ENCODE assay signal across 18 cellular contexts in the genomic region with DNA sequence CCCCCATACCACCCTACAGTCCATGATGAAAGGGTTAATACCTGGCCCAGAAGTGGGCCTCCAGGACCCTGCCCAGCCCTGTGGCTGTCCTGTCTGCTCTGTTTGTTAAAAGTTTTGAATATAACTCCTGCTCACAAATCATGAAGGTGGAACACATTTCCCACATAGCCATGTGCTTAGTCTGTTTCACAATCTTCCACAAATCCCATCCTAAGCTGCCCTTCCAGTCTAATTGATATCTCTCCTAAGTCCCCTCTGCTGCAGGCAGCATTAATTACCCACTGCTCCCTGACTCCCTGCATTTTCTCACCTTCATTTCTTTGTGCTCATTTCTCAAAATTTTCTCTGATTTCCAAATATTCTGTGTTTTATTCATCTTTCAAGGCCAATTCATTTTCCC.
DNase-seq lines count a peak whose midpoint lies in the region; ATAC-seq and TF ChIP-seq lines count a peak whose summit lies in the region.
"Had no signal": no experiment of that assay in that cellular context is flagged by ENCODE, and none has a peak within 500 bp of the region (broad histone marks: within the 10 kb centered on the region; RNA-seq: fewer than 3 reads in every experiment).

No MANE protein-coding gene starts in this region.

- TF ChIP-seq CTCF in nephron (IDR thresholded peaks at IDR 0.05; ENCODE audit: unreplicated experiment in 3 of 3) (no peak), lower lobe of right lung (IDR thresholded peaks at IDR 0.05) (no peak)

- intact Hi-C loops in lower lobe of right lung (cut with DNase I), result no loop called here

- no peaks in the 10 kb centered on the region for H3K36me3 Mint-ChIP-seq in stimulated activated naive CD8-positive, alpha-beta T cell treated with anti-CD3 and anti-CD28 coated beads, Interleukin-15, Interleukin-2, amounts not matched to agents 100 ng/mL and 50 ng/mL, for 24 hours (ENCODE audit: low read depth)
- H3K36me3 Mint-ChIP-seq in nephron (ENCODE audit: low read depth), result peaks cover 2% of the 10 kb centered on the region

- H3K4me3 Mint-ChIP-seq in stimulated activated naive CD8-positive, alpha-beta T cell treated with anti-CD3 and anti-CD28 coated beads, Interleukin-15, Interleukin-2, amounts not matched to agents 100 ng/mL and 50 ng/mL, for 24 hours, result no peak overlapping the region
- no peak overlapping the region for H3K4me3 Mint-ChIP-seq in stimulated activated naive CD8-positive, alpha-beta T cell treated with anti-CD3 and anti-CD28 coated beads, Interleukin-15, amount 100 ng/mL, for 72 hours
- H3K4me3 Mint-ChIP-seq in nephron, result no peak overlapping the region
- H3K4me3 Mint-ChIP-seq: HFFc6 had no signal

- peak overlapping the region; percentile 19 for H3K27ac Mint-ChIP-seq in stimulated activated naive CD8-positive, alpha-beta T cell treated with anti-CD3 and anti-CD28 coated beads, Interleukin-15, Interleukin-2, amounts not matched to agents 100 ng/mL and 50 ng/mL, for 24 hours
- no peak overlapping the region for H3K27ac Mint-ChIP-seq in stimulated activated naive CD8-positive, alpha-beta T cell treated with anti-CD3 and anti-CD28 coated beads, Interleukin-15, amount 100 ng/mL, for 72 hours
- H3K27ac Mint-ChIP-seq in nephron, result peak overlapping the region in 2 of 3 experiments; percentile 8 to 16
- H3K27ac Mint-ChIP-seq: HFFc6 had no signal

- H3K4me3 ChIP-seq in lower lobe of right lung, result no peak overlapping the region
- H3K4me3 ChIP-seq: BLaER1 had no signal

- H3K4me1 Mint-ChIP-seq in stimulated activated naive CD8-positive, alpha-beta T cell treated with anti-CD3 and anti-CD28 coated beads, Interleukin-15, Interleukin-2, amounts not matched to agents 100 ng/mL and 50 ng/mL, for 24 hours (ENCODE audit: low read depth), result no peaks in the 10 kb centered on the region
- no peaks in the 10 kb centered on the region for H3K4me1 Mint-ChIP-seq in stimulated activated naive CD8-positive, alpha-beta T cell treated with anti-CD3 and anti-CD28 coated beads, Interleukin-15, amount 100 ng/mL, for 72 hours
- peaks cover 27% of the 10 kb centered on the region for H3K4me1 Mint-ChIP-seq in nephron

- no peak overlapping the region for H3K27ac ChIP-seq in lower lobe of right lung
- H3K27ac ChIP-seq: BLaER1 had no signal

- no peaks in the 10 kb centered on the region for H3K27me3 ChIP-seq in lower lobe of right lung (ENCODE audit: low read depth)
- H3K27me3 ChIP-seq: BLaER1 had no signal

- H3K27me3 Mint-ChIP-seq in stimulated activated naive CD8-positive, alpha-beta T cell treated with anti-CD3 and anti-CD28 coated beads, Interleukin-15, Interleukin-2, amounts not matched to agents 100 ng/mL and 50 ng/mL, for 24 hours, result peaks cover 12% of the 10 kb centered on the region
- peaks cover 38% of the 10 kb centered on the region for H3K27me3 Mint-ChIP-seq in stimulated activated naive CD8-positive, alpha-beta T cell treated with anti-CD3 and anti-CD28 coated beads, Interleukin-15, amount 100 ng/mL, for 72 hours
- no peaks in the 10 kb centered on the region for H3K27me3 Mint-ChIP-seq in nephron (ENCODE audit: low read depth)

- DNase-seq in stimulated activated naive CD8-positive, alpha-beta T cell treated with anti-CD3 and anti-CD28 coated beads, Interleukin-15, amount 100 ng/mL, for 72 hours, result no peak
- DNase-seq in amniotic epithelial cell (ENCODE audit: low read depth), result peak; percentile 36
- DNase-seq in DMS153 (lab: John Stamatoyannopoulos, UW), result no peak
- DNase-seq in NCI-H524 (lab: John Stamatoyannopoulos, UW), result no peak
- no peak for DNase-seq in stimulated activated CD4-positive, alpha-beta T cell treated with anti-CD3 and anti-CD28 coated beads, Interleukin-1b, Interleukin-23, amount 100 ng/mL, for 48 hours
- DNase-seq in lower lobe of right lung, result no peak
- DNase-seq: 8988T, AML-193, Calu3, DND-41, GDM1, GOT3, HCEC 1CT, HFFc6, IMR-90 had no signal

- no peaks in the 10 kb centered on the region for H3K4me1 ChIP-seq in lower lobe of right lung
- H3K4me1 ChIP-seq: BLaER1 had no signal

- no peak for ATAC-seq in stimulated activated naive CD8-positive, alpha-beta T cell treated with anti-CD3 and anti-CD28 coated beads, Interleukin-15, amount 100 ng/mL, for 72 hours
- no peak for ATAC-seq in lower lobe of right lung

- H3K9me3 Mint-ChIP-seq in stimulated activated naive CD8-positive, alpha-beta T cell treated with anti-CD3 and anti-CD28 coated beads, Interleukin-15, Interleukin-2, amounts not matched to agents 100 ng/mL and 50 ng/mL, for 24 hours, result no peaks in the 10 kb centered on the region
- H3K9me3 Mint-ChIP-seq in stimulated activated naive CD8-positive, alpha-beta T cell treated with anti-CD3 and anti-CD28 coated beads, Interleukin-15, amount 100 ng/mL, for 72 hours, result no peaks in the 10 kb centered on the region
- H3K9me3 Mint-ChIP-seq in nephron, result no peaks in the 10 kb centered on the region
- H3K9me3 Mint-ChIP-seq: HFFc6 had no signal

- no peaks in the 10 kb centered on the region for H3K36me3 ChIP-seq in lower lobe of right lung

- no peaks in the 10 kb centered on the region for H3K9me3 ChIP-seq in lower lobe of right lung
- H3K9me3 ChIP-seq: BLaER1 had no signal

Comparison
In these comparisons a context has a peak if more than half of its experiments do, and no peak if none do; other contexts are left out.
1. H3K27ac Mint-ChIP-seq: peak in stimulated activated naive CD8-positive, alpha-beta T cell treated with anti-CD3 and anti-CD28 coated beads, Interleukin-15, Interleukin-2, amounts not matched to agents 100 ng/mL and 50 ng/mL, for 24 hours (single experiment) and nephron (2 of 3); none in stimulated activated naive CD8-positive, alpha-beta T cell treated with anti-CD3 and anti-CD28 coated beads, Interleukin-15, amount 100 ng/mL, for 72 hours (0 of 2).